ENCODE assay signal across 10 cellular contexts in the genomic region with DNA sequence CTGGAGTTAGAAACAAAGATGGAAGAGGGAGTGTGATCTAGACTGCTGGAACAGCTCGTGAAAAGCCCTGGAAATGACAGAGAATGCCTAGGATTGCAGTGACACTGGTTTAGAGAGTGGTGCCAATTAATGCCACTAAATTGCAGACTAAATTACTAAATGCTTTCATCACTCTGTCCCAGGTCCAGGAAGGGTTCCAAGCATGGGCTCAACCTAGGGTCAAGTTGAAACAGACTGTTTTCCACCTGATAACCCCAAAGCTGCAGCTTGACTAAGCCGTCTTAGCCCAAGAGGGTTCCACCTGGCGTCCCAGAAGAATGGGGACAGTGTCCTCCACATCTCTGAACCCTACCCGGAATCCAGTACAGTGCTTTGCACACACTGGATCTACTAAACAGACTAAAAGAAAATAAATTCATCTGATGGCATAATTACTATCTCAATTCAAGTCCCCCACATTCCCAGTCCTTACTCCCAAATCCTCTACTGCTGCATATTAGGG. TPM values are rescaled to one million over a fixed set of nuclear protein-coding genes. Genes with fewer than 3 reads are reported as not detected.
DNase-seq lines count a peak whose midpoint lies in the region; ATAC-seq and TF ChIP-seq lines count a peak whose summit lies in the region.
"Had no signal": no experiment of that assay in that cellular context is flagged by ENCODE, and none has a peak within 500 bp of the region (broad histone marks: within the 10 kb centered on the region; RNA-seq: fewer than 3 reads in every experiment).

No MANE protein-coding gene starts in this region.

- CTCF ChIA-PET in CD4-positive, alpha-beta T cell (lab: Charles Lee), result interaction anchor here (0.7 to 1.3 kb wide), 4 partner anchors 10 to 160 kb away, joined by 3 to 5 read pairs (median 3); no protein-coding TSS in a partner anchor
- CTCF ChIA-PET in OCI-LY7 (lab: Charles Lee; ENCODE audit: unreplicated experiment) (interaction anchor here (0.5 to 1.4 kb wide), 3 partner anchors 9 to 75 kb away, joined by 3 to 4 read pairs (median 3); no protein-coding TSS in a partner anchor), RWPE1 (lab: Yijun Ruan, JAX) (no interaction called here)

- H3K4me1 Mint-ChIP-seq in CD4-positive, alpha-beta T cell (ENCODE audit: low read depth), result peaks cover 63% of the 10 kb centered on the region

- POLR2A ChIA-PET in CD4-positive, alpha-beta T cell (lab: Charles Lee), result interaction anchor here (0.7 to 3.6 kb wide), 11 partner anchors 11 to 1091 kb away, joined by 3 to 43 read pairs (median 4); partner anchors contain the start of genes CSTPP1, PEX16 and SLC35C1
- POLR2A ChIA-PET in OCI-LY7 (lab: Charles Lee) (interaction anchor here (0.6 to 1.0 kb wide), 3 partner anchors 40 to 159 kb away, joined by 3 to 6 read pairs (median 3); no protein-coding TSS in a partner anchor), RWPE1 (lab: Yijun Ruan, JAX; ENCODE audit: low non-redundant PET) (interaction anchor here (0.7 kb wide), 1 partner anchor 74 kb away, joined by 3 read pairs; no protein-coding TSS in a partner anchor)

- no peaks in the 10 kb centered on the region for H3K27me3 Mint-ChIP-seq in CD4-positive, alpha-beta T cell

- H3K9me2 ChIP-seq in OCI-LY7 (ENCODE audit: insufficient read depth, low read length), result no peaks in the 10 kb centered on the region

- ATAC-seq in CD4-positive, alpha-beta T cell (ENCODE audit: poor library complexity), result no peak
- ATAC-seq in HG02642 (IDR thresholded peaks at IDR 0.05; ENCODE audit: poor library complexity, unreplicated experiment), result no peak

- peak overlapping the region; percentile 100 for H3K27ac Mint-ChIP-seq in CD4-positive, alpha-beta T cell

- no peak for TF ChIP-seq CTCF in CD4-positive, alpha-beta T cell (IDR thresholded peaks at IDR 0.05)
- no peak for TF ChIP-seq CTCF in OCI-LY7 (conservative IDR thresholded peaks at IDR 0.05; ENCODE audit: low read length)
- no peak for TF ChIP-seq CTCF in RWPE1 (conservative IDR thresholded peaks at IDR 0.05; ENCODE audit: low read depth)

- no peaks in the 10 kb centered on the region for H3K9me3 ChIP-seq in CD4-positive, alpha-beta T cell (ENCODE audit: control insufficient read depth, low read length)
- no peaks in the 10 kb centered on the region for H3K9me3 ChIP-seq in OCI-LY7 (ENCODE audit: low read length)
- H3K9me3 ChIP-seq in esophagus (ENCODE audit: control insufficient read depth in 2 of 2, insufficient read depth in 1 of 2, low read depth in 1 of 2, low read length in 1 of 2), result no peaks in the 10 kb centered on the region

- H2AFZ ChIP-seq in OCI-LY7 (ENCODE audit: low read length), result peak overlapping the region; percentile 80

- H3K27ac ChIP-seq in CD4-positive, alpha-beta T cell (ENCODE audit: low read depth, low read length), result peak overlapping the region; percentile 91
- H3K27ac ChIP-seq in OCI-LY7 (ENCODE audit: low read depth, low read length, poor library complexity, severe bottlenecking) (no peak overlapping the region), esophagus (ENCODE audit: low read depth in 2 of 2, low read length in 1 of 2) (peak overlapping the region; percentile 79 to 88), rectal smooth muscle tissue (ENCODE audit: low read depth, low read length) (peak overlapping the region; percentile 98), RWPE1 (no peak overlapping the region)

- H3K4me3 ChIP-seq in OCI-LY7 (ENCODE audit: low read depth, low read length, poor library complexity, severe bottlenecking) (peak overlapping the region; percentile 94), esophagus (ENCODE audit: low read depth in 1 of 2, low read length in 2 of 2) (no peak overlapping the region), rectal smooth muscle tissue (ENCODE audit: low read length) (no peak overlapping the region)

- no TSS peak for BruUV-seq in OCI-LY7 (replicated peaks; lab: Mats Ljungman, UMichigan)

- H3K36me3 Mint-ChIP-seq in CD4-positive, alpha-beta T cell (ENCODE audit: low read depth), result peaks cover 23% of the 10 kb centered on the region

- H3K36me3 ChIP-seq in OCI-LY7 (ENCODE audit: insufficient read depth, low read length), result no peaks in the 10 kb centered on the region
- H3K36me3 ChIP-seq in esophagus (ENCODE audit: control insufficient read depth in 2 of 2, insufficient read depth in 2 of 2, low read length in 1 of 2), result no peaks in the 10 kb centered on the region
- H3K36me3 ChIP-seq in rectal smooth muscle tissue (ENCODE audit: control insufficient read depth, insufficient read depth, low read length), result no peaks in the 10 kb centered on the region

- WGBS in esophagus, 2 donors, result 83 to 86% methylated on average over 4 of the region's 4 CpGs

- peaks cover 29% of the 10 kb centered on the region for H3K79me2 ChIP-seq in OCI-LY7 (ENCODE audit: insufficient read depth, low read depth, low read length)

- peak overlapping the region; percentile 96 for H3K4me3 Mint-ChIP-seq in CD4-positive, alpha-beta T cell

- DNase-seq in CD4-positive, alpha-beta T cell, result peak in 1 of 10 experiments; percentile 12
- DNase-seq in OCI-LY7 (ENCODE audit: low spot score) (no peak), RWPE1 (ENCODE audit: low spot score) (no peak), inferior parietal cortex (ENCODE audit: extremely low spot score) (no peak), globus pallidus (ENCODE audit: low spot score) (no peak)
- DNase-seq: activated gamma-delta T cell treated with Interleukin-2 at 50 U/mL for 16 hours, SHP77 had no signal

- no peak overlapping the region for H3K9ac ChIP-seq in rectal smooth muscle tissue (ENCODE audit: low read length)

- no peaks in the 10 kb centered on the region for H3K9me3 Mint-ChIP-seq in CD4-positive, alpha-beta T cell

- H4K20me1 ChIP-seq in OCI-LY7 (ENCODE audit: insufficient read depth, low read length), result peaks cover 12% of the 10 kb centered on the region; the same call in 1 of the 2 replicates

- H3K4me1 ChIP-seq in OCI-LY7 (ENCODE audit: insufficient read depth, low read length, poor library complexity, severe bottlenecking) (peaks cover 36% of the 10 kb centered on the region), esophagus (ENCODE audit: control insufficient read depth in 2 of 2, insufficient read depth in 2 of 2, low read length in 1 of 2) (peaks cover 0 to 2% of the 10 kb centered on the region in 2 donors), rectal smooth muscle tissue (ENCODE audit: control insufficient read depth, insufficient read depth, low read length) (peaks cover 17% of the 10 kb centered on the region)

- intact Hi-C loops in CD4-positive, alpha-beta T cell (cut with DNase I, micrococcal nuclease), result loop anchor here in 1 of 2 experiments (2.0 to 10.0 kb wide), 6 partner anchors 41 to 1706 kb away; partner anchors contain the start of genes ATG13, CELF1, CSTPP1 and HARBI1
- intact Hi-C loops in OCI-LY7 (cut with micrococcal nuclease; ENCODE audit: unreplicated experiment), result loop anchor here (2.0 to 5.0 kb wide), 3 partner anchors 41 to 276 kb away; partner anchors contain the start of genes PHF21A and SLC35C1

- no peaks in the 10 kb centered on the region for H3K27me3 ChIP-seq in CD4-positive, alpha-beta T cell (ENCODE audit: control insufficient read depth, insufficient read depth, low read length)
- H3K27me3 ChIP-seq in esophagus (ENCODE audit: control insufficient read depth in 1 of 2, insufficient read depth in 2 of 2, low read length in 2 of 2) (no peaks in the 10 kb centered on the region), rectal smooth muscle tissue (ENCODE audit: control insufficient read depth, insufficient read depth, low read length) (no peaks in the 10 kb centered on the region)

- H3K4me2 ChIP-seq in OCI-LY7 (ENCODE audit: low read length), result peak overlapping the region; percentile 71

RNA-seq across cellular contexts. Expression of gene CRY2, which starts 1.1 kb away (rescaled TPM):
- 100 to 1,000 TPM; 248 TPM for total RNA-seq in CD4-positive, alpha-beta T cell
- 19.2 and 24.5 TPM in 2 replicates for total RNA-seq in OCI-LY7 (2014; rRNA removed; shearing (Covaris generic))
- 24.6 and 27.2 TPM in 2 replicates for total RNA-seq in OCI-LY7 (2022)
- polyA plus RNA-seq in esophagus, result 1 to 10 TPM; 5.9 to 6.8 TPM

RNA-seq across cellular contexts. Expression of gene MAPK8IP1, which starts 39.2 kb away (rescaled TPM):
- 1 to 10 TPM; 2.3 to 2.4 TPM for total RNA-seq in CD4-positive, alpha-beta T cell
- total RNA-seq in OCI-LY7 (2014; rRNA removed; shearing (Covaris generic)), result 2.2 and 2.9 TPM in 2 replicates
- total RNA-seq in OCI-LY7 (2022), result 1.5 and 2.2 TPM in 2 replicates
- 1 to 10 TPM in 1 of 2 donors, under 1 TPM in 1; 0.77 to 1.3 TPM for polyA plus RNA-seq in esophagus

RNA-seq across cellular contexts. Expression of gene SLC35C1, which starts 41.3 kb away (rescaled TPM):
- 1 to 10 TPM; 4.4 to 4.9 TPM for total RNA-seq in CD4-positive, alpha-beta T cell
- 2.1 and 3.3 TPM in 2 replicates for total RNA-seq in OCI-LY7 (2014; rRNA removed; shearing (Covaris generic))
- 7.9 and 9.2 TPM in 2 replicates for total RNA-seq in OCI-LY7 (2022)
- 10 to 100 TPM; 36.9 to 45.6 TPM for polyA plus RNA-seq in esophagus

Comparison
In these comparisons a context has a peak if more than half of its experiments do, and no peak if none do; other contexts are left out.
1. H3K27ac ChIP-seq: peak in CD4-positive, alpha-beta T cell (single experiment), esophagus (2 of 2) and rectal smooth muscle tissue (single experiment); none in OCI-LY7 (single experiment) and RWPE1 (single experiment).
2. RNA of gene CRY2, which starts 1.1 kb away (total RNA-seq): 248 TPM in CD4-positive, alpha-beta T cell; 19.2 to 27.2 TPM in OCI-LY7; every median in the first group is over 4 times any median in the second.